Comparison of ENCODE assay signal across 13 cellular contexts in the genomic region with DNA sequence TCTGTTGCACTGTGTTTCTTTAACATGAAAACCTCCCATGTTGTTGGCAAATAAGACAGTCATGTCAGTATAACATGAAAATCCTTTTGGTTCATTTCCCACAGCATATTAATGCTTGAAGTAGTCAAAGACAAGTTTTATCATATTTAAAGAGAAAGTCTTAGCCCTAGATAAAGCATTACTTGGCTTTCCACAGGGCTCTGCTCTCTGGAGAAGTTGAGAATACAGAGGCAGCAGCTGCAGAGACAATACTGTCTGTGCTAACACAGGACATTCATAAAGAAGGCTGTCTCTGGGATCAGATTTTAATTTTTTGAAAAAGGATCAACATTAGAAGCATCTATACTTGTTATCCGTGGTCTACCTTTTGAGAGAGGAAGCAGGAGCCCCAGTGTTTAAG.
DNase-seq lines count a peak whose midpoint lies in the region.
"Had no signal": no experiment of that assay in that cellular context is flagged by ENCODE, and none has a peak within 500 bp of the region (broad histone marks: within the 10 kb centered on the region; RNA-seq: fewer than 3 reads in every experiment).

No MANE protein-coding gene starts in this region.

- peak; percentile 7 for DNase-seq in midbrain (lab: John Stamatoyannopoulos, UW)
- peak; percentile 56 for DNase-seq in pons (ENCODE audit: low spot score)
- no peak for DNase-seq in stimulated activated CD4-positive, alpha-beta T cell treated with anti-CD3 and anti-CD28 coated beads, Interleukin-4, amount 100 ng/mL, for 24 hours
- DNase-seq in NCI-H82 (lab: John Stamatoyannopoulos, UW) = no peak
- no peak for DNase-seq in NCI-H2227 treated with DMSO at 0.1 percent for 48 hours (lab: John Stamatoyannopoulos, UW)
- DNase-seq: 8988T; ACHN; Caco-2; Calu3; CD4-positive, alpha-beta T cell; CD8-positive, alpha-beta T cell; DMS79 treated with DMSO at 0.1 percent for 48 hours; GF-D8 had no signal

Comparison
In these comparisons a context has a peak if more than half of its experiments do, and no peak if none do; other contexts are left out.
1. DNase-seq: peak in midbrain (single experiment) and pons (single experiment); none in stimulated activated CD4-positive, alpha-beta T cell treated with anti-CD3 and anti-CD28 coated beads, Interleukin-4, amount 100 ng/mL, for 24 hours (single experiment), NCI-H82 (single experiment) and NCI-H2227 treated with DMSO at 0.1 percent for 48 hours (single experiment).